ENCODE assay signal across 8 cellular contexts in genomic region chr7:21946228-21946709, GRCh38. TPM values are rescaled to one million over a fixed set of nuclear protein-coding genes. Genes with fewer than 3 reads are reported as not detected.
DNase-seq lines count a peak whose midpoint lies in the region; ATAC-seq and TF ChIP-seq lines count a peak whose summit lies in the region.

No MANE protein-coding gene starts in this region.

- WGBS in suprapubic skin = 32% methylated on average over 4 of the region's 7 CpGs

- no peaks in the 10 kb centered on the region for H3K36me3 ChIP-seq in suprapubic skin

- intact Hi-C loops in activated CD8-positive, alpha-beta T cell treated with anti-CD3 and anti-CD28 coated beads for 36 hours (cut with micrococcal nuclease) = no loop called here

- peak overlapping the region; percentile 89 for H3K4me3 Mint-ChIP-seq in activated CD4-positive, alpha-beta T cell treated with anti-CD3 and anti-CD28 coated beads, Interleukin-2, amount 10 ng/mL, durations not matched to agents 7 days and 5 days
- H3K4me3 Mint-ChIP-seq in activated CD8-positive, alpha-beta T cell treated with anti-CD3 and anti-CD28 coated beads for 36 hours = peak overlapping the region; percentile 90

- no peaks in the 10 kb centered on the region for H3K9me3 Mint-ChIP-seq in activated CD4-positive, alpha-beta T cell treated with anti-CD3 and anti-CD28 coated beads, Interleukin-2, amount 10 ng/mL, durations not matched to agents 7 days and 5 days
- H3K9me3 Mint-ChIP-seq in activated CD8-positive, alpha-beta T cell treated with anti-CD3 and anti-CD28 coated beads for 36 hours = no peaks in the 10 kb centered on the region

- no peaks in the 10 kb centered on the region for H3K9me3 ChIP-seq in suprapubic skin

- CTCF ChIA-PET in activated CD4-positive, alpha-beta T cell treated with anti-CD3 and anti-CD28 coated beads, Interleukin-2, amount 10 ng/mL, durations not matched to agents 7 days and 5 days (lab: Charles Lee) = interaction anchor here (1.1 kb wide), 1 partner anchor 18 kb away, joined by 6 read pairs; no protein-coding TSS in a partner anchor
- CTCF ChIA-PET in activated CD8-positive, alpha-beta T cell treated with anti-CD3 and anti-CD28 coated beads for 36 hours (lab: Charles Lee) = interaction anchor here (1.3 kb wide), 2 partner anchors 9 to 22 kb away, joined by 3 read pairs; no protein-coding TSS in a partner anchor

- peaks cover 63% of the 10 kb centered on the region for H3K4me1 Mint-ChIP-seq in activated CD4-positive, alpha-beta T cell treated with anti-CD3 and anti-CD28 coated beads, Interleukin-2, amount 10 ng/mL, durations not matched to agents 7 days and 5 days
- H3K4me1 Mint-ChIP-seq in activated CD8-positive, alpha-beta T cell treated with anti-CD3 and anti-CD28 coated beads for 36 hours (ENCODE audit: low read depth) = peaks cover 53% of the 10 kb centered on the region

- peak overlapping the region; percentile 84 for H3K27ac ChIP-seq in suprapubic skin

- TF ChIP-seq CTCF in activated CD8-positive, alpha-beta T cell treated with anti-CD3 and anti-CD28 coated beads for 36 hours (IDR thresholded peaks at IDR 0.05) = no peak
- no peak for TF ChIP-seq CTCF in suprapubic skin (IDR thresholded peaks at IDR 0.05)

- no peak for ATAC-seq in activated CD8-positive, alpha-beta T cell treated with anti-CD3 and anti-CD28 coated beads for 36 hours
- no peak for ATAC-seq in HG03469 (IDR thresholded peaks at IDR 0.05; ENCODE audit: unreplicated experiment)

- POLR2A ChIA-PET in activated CD4-positive, alpha-beta T cell treated with anti-CD3 and anti-CD28 coated beads, Interleukin-2, amount 10 ng/mL, durations not matched to agents 7 days and 5 days (lab: Charles Lee) = interaction anchor here (0.5 kb wide), 1 partner anchor 82 kb away, joined by 3 read pairs; no protein-coding TSS in a partner anchor
- POLR2A ChIA-PET in activated CD8-positive, alpha-beta T cell treated with anti-CD3 and anti-CD28 coated beads for 36 hours (lab: Charles Lee) = interaction anchor here (0.6 to 2.5 kb wide), 8 partner anchors 9 to 166 kb away, joined by 3 to 14 read pairs (median 3); no protein-coding TSS in a partner anchor

- no peaks in the 10 kb centered on the region for H3K27me3 ChIP-seq in suprapubic skin

- H3K36me3 Mint-ChIP-seq in activated CD4-positive, alpha-beta T cell treated with anti-CD3 and anti-CD28 coated beads, Interleukin-2, amount 10 ng/mL, durations not matched to agents 7 days and 5 days (ENCODE audit: low read depth) = peaks cover 21% of the 10 kb centered on the region
- H3K36me3 Mint-ChIP-seq in activated CD8-positive, alpha-beta T cell treated with anti-CD3 and anti-CD28 coated beads for 36 hours (ENCODE audit: low read depth) = peaks cover 19% of the 10 kb centered on the region

- peaks cover 13% of the 10 kb centered on the region for H3K27me3 Mint-ChIP-seq in activated CD4-positive, alpha-beta T cell treated with anti-CD3 and anti-CD28 coated beads, Interleukin-2, amount 10 ng/mL, durations not matched to agents 7 days and 5 days
- H3K27me3 Mint-ChIP-seq in activated CD8-positive, alpha-beta T cell treated with anti-CD3 and anti-CD28 coated beads for 36 hours = no peaks in the 10 kb centered on the region

- peaks cover 32% of the 10 kb centered on the region for H3K4me1 ChIP-seq in suprapubic skin

- H3K27ac Mint-ChIP-seq in activated CD4-positive, alpha-beta T cell treated with anti-CD3 and anti-CD28 coated beads, Interleukin-2, amount 10 ng/mL, durations not matched to agents 7 days and 5 days = peak overlapping the region; percentile 90
- H3K27ac Mint-ChIP-seq in activated CD8-positive, alpha-beta T cell treated with anti-CD3 and anti-CD28 coated beads for 36 hours = peak overlapping the region; percentile 92

- H3K4me3 ChIP-seq in suprapubic skin = peak overlapping the region; percentile 70

- no peak for TF ChIP-seq POLR2A in suprapubic skin (IDR thresholded peaks at IDR 0.05)

- TF ChIP-seq EP300 in suprapubic skin (IDR thresholded peaks at IDR 0.05) = no peak

- no peak for DNase-seq in activated CD4-positive, alpha-beta T cell treated with anti-CD3 and anti-CD28 coated beads, Interleukin-2, amount 10 ng/mL, durations not matched to agents 7 days and 5 days
- DNase-seq in activated CD4-positive, alpha-beta T cell treated with anti-CD3 and anti-CD28 coated beads, Interleukin-2, amount 50 U/mL, for 4 hours = no peak
- no peak for DNase-seq in activated CD8-positive, alpha-beta T cell treated with anti-CD3 and anti-CD28 coated beads for 36 hours
- DNase-seq in iPS-NIHi11 (ENCODE audit: low spot score) = peak; percentile 46
- peak in 1 of 2 donors; percentile 89 for DNase-seq in suprapubic skin (ENCODE audit: low spot score in 2 of 2)
- DNase-seq in nucleus accumbens (lab: John Stamatoyannopoulos, UW) = no peak
- no peak for DNase-seq in NCI-H2227 treated with DMSO at 0.1 percent for 48 hours (lab: John Stamatoyannopoulos, UW)

RNA-seq across cellular contexts. Expression of gene CDCA7L, which starts 0.6 kb away (rescaled TPM):
- 10 to 100 TPM; 61.8 to 69.2 TPM for total RNA-seq in activated CD4-positive, alpha-beta T cell treated with anti-CD3 and anti-CD28 coated beads, Interleukin-2, amount 10 ng/mL, durations not matched to agents 7 days and 5 days
- total RNA-seq in activated CD8-positive, alpha-beta T cell treated with anti-CD3 and anti-CD28 coated beads for 36 hours = 100 to 1,000 TPM; 101 to 102 TPM
- 100 to 1,000 TPM in 1 of 4 donors, 10 to 100 TPM in 3; 26.2 to 138 (median 44.0) TPM for total RNA-seq in suprapubic skin
